ENCODE assay signal across 28 cellular contexts in genomic region chr4:32249040-32249439, GRCh38.
"Had no signal": no experiment of that assay in that cellular context is flagged by ENCODE, and none has a peak within 500 bp of the region (broad histone marks: within the 10 kb centered on the region; RNA-seq: fewer than 3 reads in every experiment).

No MANE protein-coding gene starts in this region.

- DNase-seq: activated B cell treated with CpG ODN at 0.5 μM for 24 hours; activated CD4-positive, alpha-beta memory T cell treated with anti-CD3 and anti-CD28 coated beads for 36 hours; activated CD4-positive, alpha-beta T cell treated with anti-CD3 and anti-CD28 coated beads, Interleukin-2, amount 10 ng/mL, durations not matched to agents 24 days and 14 days; activated CD8-positive, alpha-beta memory T cell treated with anti-CD3 and anti-CD28 coated beads, Interleukin-2, amount 10 ng/mL, durations not matched to agents 7 days and 5 days; activated CD8-positive, alpha-beta memory T cell treated with anti-CD3 and anti-CD28 coated beads, Interleukin-2, amount 50 U/mL, for 4 hours; activated CD8-positive, alpha-beta T cell treated with anti-CD3 and anti-CD28 coated beads, Interleukin-2, amount 10 ng/mL, durations not matched to agents 7 days and 5 days; activated effector memory CD4-positive, alpha-beta T cell treated with anti-CD3 and anti-CD28 coated beads, Interleukin-2, amount 50 U/mL, for 16 hours; activated naive CD4-positive, alpha-beta T cell treated with anti-CD3 and anti-CD28 coated beads for 36 hours; activated naive CD8-positive, alpha-beta T cell treated with anti-CD3 and anti-CD28 coated beads for 36 hours; activated naive CD8-positive, alpha-beta T cell treated with anti-CD3 and anti-CD28 coated beads, Interleukin-2, amount 50 U/mL, for 24 hours; activated T-cell treated with anti-CD3 and anti-CD28 coated beads, Interleukin-2, amount 50 U/mL, for 1 hour; activated T-cell treated with anti-CD3 and anti-CD28 coated beads, Interleukin-2, amount 50 U/mL, for 48 hours; adrenal gland; dorsolateral prefrontal cortex; effector memory CD4-positive, alpha-beta T cell; endodermal cell; esophagus squamous epithelium; foreskin fibroblast; head of caudate nucleus; T-helper 1 cell; T-helper 17 cell; T1000; WERI-Rb-1 had no signal

- ATAC-seq: activated CD4-positive, CD25-positive, alpha-beta regulatory T cell treated with anti-CD3 and anti-CD28 coated beads, Interleukin-2, amount 50 U/mL, for 24 hours; activated CD8-positive, alpha-beta memory T cell treated with anti-CD3 and anti-CD28 coated beads, Interleukin-2, amount 10 ng/mL, durations not matched to agents 7 days and 5 days; activated CD8-positive, alpha-beta T cell treated with anti-CD3 and anti-CD28 coated beads, Interleukin-2, amount 10 ng/mL, durations not matched to agents 7 days and 5 days; activated naive CD8-positive, alpha-beta T cell treated with anti-CD3 and anti-CD28 coated beads, Interleukin-2, amount 50 U/mL, for 24 hours; T-helper 17 cell had no signal

- H3K9me3 ChIP-seq: adrenal gland, ascending aorta, breast epithelium, esophagus squamous epithelium had no signal

- H3K27me3 ChIP-seq: adrenal gland, ascending aorta, breast epithelium, dorsolateral prefrontal cortex, esophagus squamous epithelium had no signal

- H3K4me1 ChIP-seq: adrenal gland, ascending aorta, breast epithelium, esophagus squamous epithelium had no signal

- H3K36me3 ChIP-seq: adrenal gland, ascending aorta, breast epithelium, esophagus squamous epithelium, WERI-Rb-1 had no signal

- H3K4me3 ChIP-seq: adrenal gland, ascending aorta, breast epithelium, coronary artery, dorsolateral prefrontal cortex, esophagus squamous epithelium had no signal

- H3K27ac ChIP-seq: adrenal gland, ascending aorta, breast epithelium, coronary artery, dorsolateral prefrontal cortex, epithelial cell of prostate, esophagus squamous epithelium, WERI-Rb-1 had no signal
